ENCODE assay signal across 8 cellular contexts in genomic region chr1:237820634-237821033, GRCh38.
DNase-seq lines count a peak whose midpoint lies in the region.

No MANE protein-coding gene starts in this region.

- DNase-seq in A172 (ENCODE audit: low spot score) = peak; percentile 47
- peak; percentile 48 for DNase-seq in Daoy (ENCODE audit: low read depth)
- DNase-seq in HK-2 (ENCODE audit: unreplicated experiment) = peak; percentile 3
- DNase-seq in NCI-H69 (lab: John Stamatoyannopoulos, UW) = peak; percentile 19
- DNase-seq in SW480 (ENCODE audit: low spot score) = peak; percentile 17
- peak; percentile 21 for DNase-seq in glomerular visceral epithelial cell (ENCODE audit: extremely low spot score)
- peak; percentile 14 for DNase-seq in kidney tubule cell (ENCODE audit: low spot score)
- DNase-seq in myocyte (ENCODE audit: low read depth) = peak; percentile 12

Comparison
In these comparisons a context has a peak if more than half of its experiments do, and no peak if none do; other contexts are left out.
1. Peak in every context shown above with its lines: DNase-seq.